15 cellular contexts compared by ENCODE assay signal in the genomic region with DNA sequence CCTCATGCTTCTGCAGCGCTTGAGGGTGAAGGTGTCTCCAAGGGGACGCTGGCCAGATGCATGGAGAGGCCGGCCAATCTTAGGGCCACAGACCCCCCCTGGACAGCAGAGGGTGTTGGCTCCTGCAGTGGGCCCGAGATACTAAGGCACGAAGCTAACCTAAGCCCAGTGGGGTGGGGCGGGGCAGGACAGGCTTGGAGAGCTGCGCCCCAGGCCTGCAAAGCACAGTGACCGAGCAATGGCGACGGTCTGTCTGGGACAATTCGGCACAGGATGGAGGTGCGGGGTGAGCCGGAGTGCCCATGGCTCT. TPM values are rescaled to one million over a fixed set of nuclear protein-coding genes. Genes with fewer than 3 reads are reported as not detected.
A peak's percentile ranks its signal among the peaks of the same experiment; 100 is the strongest.
DNase-seq lines count a peak whose midpoint lies in the region; ATAC-seq and TF ChIP-seq lines count a peak whose summit lies in the region.
"Had no signal": no experiment of that assay in that cellular context is flagged by ENCODE, and none has a peak within 500 bp of the region (broad histone marks: within the 10 kb centered on the region; RNA-seq: fewer than 3 reads in every experiment).

No MANE protein-coding gene starts in this region.

- no peaks in the 10 kb centered on the region for H3K9me3 ChIP-seq in breast epithelium
- no peaks in the 10 kb centered on the region for H3K9me3 ChIP-seq in T-helper 17 cell (ENCODE audit: control insufficient read depth, low read length, poor library complexity, severe bottlenecking)
- H3K9me3 ChIP-seq: MG63, mucosa of descending colon had no signal

- no peak for ATAC-seq in T-helper 17 cell
- no peak for ATAC-seq in stimulated activated naive CD8-positive, alpha-beta T cell treated with anti-CD3 and anti-CD28 coated beads, Interleukin-15, amount 100 ng/mL, for 72 hours

- in situ Hi-C loops in G401 (cut with HindIII; ENCODE audit: low sequenced_read_pairs) = no loop called here

- H3K36me3 Mint-ChIP-seq in MCF 10A (ENCODE audit: insufficient read depth, unreplicated experiment) (no peaks in the 10 kb centered on the region), T-helper 17 cell (ENCODE audit: low read depth) (no peaks in the 10 kb centered on the region)

- intact Hi-C loops in MCF 10A (cut with micrococcal nuclease) (no loop called here), breast epithelium (cut with DNase I; ENCODE audit: low total_unique reads) (no loop called here), dorsolateral prefrontal cortex (cut with DNase I) (no loop called here)

- H3K4me1 ChIP-seq in breast epithelium = peaks cover 6 to 8% of the 10 kb centered on the region in 2 donors

- H3K9me3 Mint-ChIP-seq in MCF 10A (ENCODE audit: unreplicated experiment) = no peaks in the 10 kb centered on the region
- no peaks in the 10 kb centered on the region for H3K9me3 Mint-ChIP-seq in stimulated activated naive CD8-positive, alpha-beta T cell treated with anti-CD3 and anti-CD28 coated beads, Interleukin-15, amount 100 ng/mL, for 72 hours

- no peak for DNase-seq in MCF 10A (ENCODE audit: unreplicated experiment)
- no peak for DNase-seq in breast epithelium (ENCODE audit: low spot score in 2 of 2)
- DNase-seq in T-helper 17 cell = no peak
- DNase-seq in epidermal melanocyte (ENCODE audit: insufficient read length, low spot score) = peak; percentile 12
- no peak for DNase-seq in stimulated activated naive CD8-positive, alpha-beta T cell treated with anti-CD3 and anti-CD28 coated beads, Interleukin-15, amount 100 ng/mL, for 72 hours
- DNase-seq in LoVo (ENCODE audit: low spot score) = no peak
- no peak for DNase-seq in G401 (ENCODE audit: low spot score)
- no peak for DNase-seq in dorsolateral prefrontal cortex
- DNase-seq: MG63, NCI-H2171 treated with DMSO at 0.1 percent for 48 hours, SHP77 treated with DMSO at 0.1 percent for 48 hours had no signal

- no TSS peak for BruUV-seq in MCF 10A (replicated peaks; lab: Mats Ljungman, UMichigan)

- H3K27ac ChIP-seq in breast epithelium (no peak overlapping the region), dorsolateral prefrontal cortex (no peak overlapping the region)
- H3K27ac ChIP-seq: cardiac muscle cell, HL-60 had no signal

- H3K4me3 Mint-ChIP-seq in MCF 10A (ENCODE audit: unreplicated experiment) (peak overlapping the region; percentile 62), T-helper 17 cell (peak overlapping the region; percentile 88)
- H3K4me3 Mint-ChIP-seq in stimulated activated naive CD8-positive, alpha-beta T cell treated with anti-CD3 and anti-CD28 coated beads, Interleukin-15, amount 100 ng/mL, for 72 hours = peak overlapping the region; percentile 78 to 88

- H3K27me3 ChIP-seq in breast epithelium = peaks cover 5 to 6% of the 10 kb centered on the region in 2 donors
- peaks cover 0 to 29% (median 0%) of the 10 kb centered on the region in 45 donors for H3K27me3 ChIP-seq in dorsolateral prefrontal cortex
- H3K27me3 ChIP-seq: MG63 had no signal

- TF ChIP-seq CTCF in MCF 10A (IDR thresholded peaks at IDR 0.05; ENCODE audit: unreplicated experiment) (no peak), breast epithelium (IDR thresholded peaks at IDR 0.05) (no peak), dorsolateral prefrontal cortex (IDR thresholded peaks at IDR 0.05 in 54 of 56, conservative IDR thresholded peaks at IDR 0.05 in 2 of 56; ENCODE audit: low read depth in 1 of 56, partially characterized antibody in 56 of 56) (no peak)

- no peak for TF ChIP-seq POLR2A in breast epithelium (IDR thresholded peaks at IDR 0.05)

- H3K4me1 Mint-ChIP-seq in MCF 10A (ENCODE audit: insufficient read depth, unreplicated experiment) (no peaks in the 10 kb centered on the region), T-helper 17 cell (peaks cover 3% of the 10 kb centered on the region)
- peaks cover 26% of the 10 kb centered on the region for H3K4me1 Mint-ChIP-seq in stimulated activated naive CD8-positive, alpha-beta T cell treated with anti-CD3 and anti-CD28 coated beads, Interleukin-15, amount 100 ng/mL, for 72 hours

- H3K27ac Mint-ChIP-seq in MCF 10A (ENCODE audit: low read depth, unreplicated experiment) = no peak overlapping the region
- H3K27ac Mint-ChIP-seq in T-helper 17 cell = peak overlapping the region; percentile 70
- no peak overlapping the region for H3K27ac Mint-ChIP-seq in stimulated activated naive CD8-positive, alpha-beta T cell treated with anti-CD3 and anti-CD28 coated beads, Interleukin-15, amount 100 ng/mL, for 72 hours

- H3K4me3 ChIP-seq in breast epithelium (no peak overlapping the region), dorsolateral prefrontal cortex (peak overlapping the region in 26 of 59 donors; percentile 20 to 63 (median 46))
- H3K4me3 ChIP-seq: MG63, mucosa of descending colon had no signal

- POLR2A ChIA-PET in MCF 10A (lab: Yijun Ruan, JAX) = no interaction called here

- H3K27me3 Mint-ChIP-seq in MCF 10A (ENCODE audit: insufficient read depth, unreplicated experiment) (no peaks in the 10 kb centered on the region), T-helper 17 cell (peaks cover 5% of the 10 kb centered on the region)
- peaks cover 16% of the 10 kb centered on the region for H3K27me3 Mint-ChIP-seq in stimulated activated naive CD8-positive, alpha-beta T cell treated with anti-CD3 and anti-CD28 coated beads, Interleukin-15, amount 100 ng/mL, for 72 hours

- H3K36me3 ChIP-seq in breast epithelium = no peaks in the 10 kb centered on the region
- H3K36me3 ChIP-seq: cardiac muscle cell, MG63 had no signal

- CTCF ChIA-PET in MCF 10A (lab: Yijun Ruan, JAX) = interaction anchor here (0.5 to 0.6 kb wide), 4 partner anchors 9 to 398 kb away, joined by 3 to 4 read pairs (median 4); no protein-coding TSS in a partner anchor

RNA-seq across cellular contexts. Expression of a gene that starts 1.3 kb away (rescaled TPM):
- 4.3 and 5.1 TPM in 2 replicates for total RNA-seq in MCF 10A (2022)
- 1 to 10 TPM in 1 of 3 donors, under 1 TPM in 2; 0.48 to 2.9 (median 0.98) TPM for total RNA-seq in breast epithelium
- total RNA-seq in T-helper 17 cell = 1 to 10 TPM; 3.3 to 3.4 TPM
- total RNA-seq in G401 (2014; rRNA removed; shearing (Covaris generic)) = 1.2 and 6.8 TPM in 2 replicates
- total RNA-seq in dorsolateral prefrontal cortex = 10 to 100 TPM in 115 of 120 experiments, 1 to 10 TPM in 5; 8.1 to 32.9 (median 19.4) TPM

RNA-seq across cellular contexts. Expression of a gene that starts 16.6 kb away (rescaled TPM):
- total RNA-seq in MCF 10A (2022) (46.4 and 61.3 TPM in 2 replicates), breast epithelium (10 to 100 TPM; 32.0 to 69.5 (median 48.9) TPM), T-helper 17 cell (10 to 100 TPM; 42.0 to 50.0 TPM), dorsolateral prefrontal cortex (100 to 1,000 TPM in 116 of 120 experiments, 10 to 100 TPM in 4; 86.0 to 202 (median 127) TPM)
- 37.1 and 63.9 TPM in 2 replicates for total RNA-seq in G401 (2014; rRNA removed; shearing (Covaris generic))

RNA-seq across cellular contexts. Expression of a gene that starts 24.0 kb away (rescaled TPM):
- total RNA-seq in MCF 10A (2022) (97.4 and 104 TPM in 2 replicates), breast epithelium (100 to 1,000 TPM; 100 to 125 (median 114) TPM), T-helper 17 cell (100 to 1,000 TPM in 1 of 2 donors, 10 to 100 TPM in 1; 99.3 to 103 TPM), dorsolateral prefrontal cortex (100 to 1,000 TPM in 102 of 120 experiments, 10 to 100 TPM in 18; 79.2 to 139 (median 114) TPM)
- total RNA-seq in G401 (2014; rRNA removed; shearing (Covaris generic)) = 145 and 169 TPM in 2 replicates

RNA-seq across cellular contexts. Expression of a gene that starts 33.3 kb away (rescaled TPM):
- total RNA-seq in MCF 10A (2022) = 1.4 and 1.7 TPM in 2 replicates
- total RNA-seq in breast epithelium = 10 to 100 TPM in 1 of 3 donors, 1 to 10 TPM in 2; 2.7 to 15.5 (median 7.5) TPM
- total RNA-seq in T-helper 17 cell = 1 to 10 TPM; 3.9 to 4.2 TPM
- total RNA-seq in G401 (2014; rRNA removed; shearing (Covaris generic)) = 1.1 and 1.3 TPM in 2 replicates
- total RNA-seq in dorsolateral prefrontal cortex = 10 to 100 TPM in 7 of 120 experiments, 1 to 10 TPM in 113; 1.2 to 13.7 (median 4.2) TPM
- total RNA-seq: H4 had no signal

RNA-seq across cellular contexts. Expression of a gene that starts 58.3 kb away (rescaled TPM):
- total RNA-seq in MCF 10A (2022) (3.6 and 5.5 TPM in 2 replicates), breast epithelium (1 to 10 TPM; 3.5 to 8.8 (median 3.8) TPM), T-helper 17 cell (under 1 TPM in 1 of 2 donors, not detected in 1; 0.44 TPM), dorsolateral prefrontal cortex (10 to 100 TPM; 14.3 to 63.6 (median 37.6) TPM)
- 1.1 TPM in 1 of 2 replicates, not detected in the other for total RNA-seq in G401 (2014; rRNA removed; shearing (Covaris generic))
- total RNA-seq: H4 had no signal
